ENCODE assay signal across 20 cellular contexts in the genomic region with DNA sequence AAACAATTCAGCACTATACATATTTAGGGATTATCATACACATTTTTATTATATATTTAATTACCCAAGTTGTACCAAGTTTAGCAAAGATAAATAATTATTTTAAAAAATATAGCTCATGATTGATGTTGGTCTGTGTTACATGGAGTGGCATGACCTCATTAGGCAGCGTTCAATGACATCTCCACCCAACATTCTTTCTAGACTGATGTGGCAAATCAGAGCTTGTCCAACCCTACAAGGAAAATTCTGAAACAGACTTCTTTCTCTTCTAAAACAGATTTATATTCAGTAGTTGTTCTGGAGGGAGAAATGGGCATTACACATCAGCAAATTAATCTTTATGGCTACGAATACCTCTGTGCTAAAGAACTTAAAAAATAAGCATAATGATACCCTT.
DNase-seq lines count a peak whose midpoint lies in the region; ATAC-seq, FAIRE-seq and TF ChIP-seq lines count a peak whose summit lies in the region.
"Had no signal": no experiment of that assay in that cellular context is flagged by ENCODE, and none has a peak within 500 bp of the region (broad histone marks: within the 10 kb centered on the region; RNA-seq: fewer than 3 reads in every experiment).

No MANE protein-coding gene starts in this region.

- H3K27ac Mint-ChIP-seq in astrocyte (ENCODE audit: unreplicated experiment): peak overlapping the region; percentile 79

- H4K20me1 ChIP-seq in astrocyte (ENCODE audit: insufficient read depth, low read length): no peaks in the 10 kb centered on the region

- H3K27me3 ChIP-seq in astrocyte (ENCODE audit: insufficient read depth, low read length): no peaks in the 10 kb centered on the region
- H3K27me3 ChIP-seq: sigmoid colon, tibial nerve had no signal

- H3K79me2 ChIP-seq in astrocyte (ENCODE audit: insufficient read depth, low read length): peaks cover 40% of the 10 kb centered on the region

- peak overlapping the region; percentile 1 for H3K4me2 ChIP-seq in astrocyte (ENCODE audit: low read length)

- H3K27me3 Mint-ChIP-seq in astrocyte (ENCODE audit: low read depth, unreplicated experiment): no peaks in the 10 kb centered on the region

- H3K27ac ChIP-seq in astrocyte (ENCODE audit: low read depth, low read length): no peak overlapping the region
- H3K27ac ChIP-seq: sigmoid colon had no signal

- no peak for ATAC-seq in HG02840 (IDR thresholded peaks at IDR 0.05; ENCODE audit: low FRiP score, unreplicated experiment)

- H3K9me3 Mint-ChIP-seq in astrocyte (ENCODE audit: unreplicated experiment): no peaks in the 10 kb centered on the region

- no peaks in the 10 kb centered on the region for H3K9me3 ChIP-seq in astrocyte (ENCODE audit: insufficient read depth, low read depth, low read length)
- H3K9me3 ChIP-seq: sigmoid colon, tibial nerve had no signal

- no peak overlapping the region for H3K4me3 ChIP-seq in astrocyte (ENCODE audit: insufficient read depth, low read depth, low read length)
- H3K4me3 ChIP-seq: sigmoid colon, tibial nerve had no signal

- H3K4me3 Mint-ChIP-seq in astrocyte (ENCODE audit: unreplicated experiment): no peak overlapping the region

- peak; percentile 67 for FAIRE-seq in astrocyte (lab: Jason Lieb, UNC)
- FAIRE-seq in D721Med (lab: Jason Lieb, UNC): no peak
- FAIRE-seq: frontal cortex, G401.6 had no signal

- H2AFZ ChIP-seq in astrocyte (ENCODE audit: low read depth, low read length): no peak overlapping the region

- peak; percentile 34 for DNase-seq in AG08395 (ENCODE audit: low spot score)
- DNase-seq in HT-29 (ENCODE audit: low spot score): peak; percentile 70
- peak; percentile 58 for DNase-seq in astrocyte (ENCODE audit: low read depth)
- DNase-seq in iris pigment epithelial cell (ENCODE audit: low read depth): peak; percentile 47
- no peak for DNase-seq in D341Med (ENCODE audit: low spot score)
- no peak for DNase-seq in activated CD8-positive, alpha-beta memory T cell treated with anti-CD3 and anti-CD28 coated beads, Interleukin-2, amount 50 U/mL, for 4 hours
- DNase-seq in D721Med (ENCODE audit: insufficient read length, low spot score): no peak
- DNase-seq: activated CD4-positive, alpha-beta T cell treated with anti-CD3 and anti-CD28 coated beads for 1 hour; activated naive CD4-positive, alpha-beta T cell; effector CD8-positive, alpha-beta T cell; KBM-7; mesendoderm; NCI-H1417; sigmoid colon; stimulated activated CD4-positive, alpha-beta T cell treated with anti-CD3 and anti-CD28 coated beads, Interleukin-4, amount 100 ng/mL, for 1 hour; T-helper 9 cell had no signal

- peaks cover 9% of the 10 kb centered on the region for H3K36me3 Mint-ChIP-seq in astrocyte (ENCODE audit: low read depth, unreplicated experiment)

- TF ChIP-seq CTCF in astrocyte (IDR thresholded peaks at IDR 0.05; ENCODE audit: insufficient read depth, low read depth, low read length) (no peak), D721Med (IDR thresholded peaks at IDR 0.05; ENCODE audit: insufficient read depth, missing control alignments) (no peak)

- peaks cover 57% of the 10 kb centered on the region for H3K4me1 Mint-ChIP-seq in astrocyte (ENCODE audit: low read depth, unreplicated experiment)

- peaks cover 48% of the 10 kb centered on the region for H3K4me1 ChIP-seq in astrocyte (ENCODE audit: insufficient read depth, low read length)

- no peak overlapping the region for H3K9ac ChIP-seq in astrocyte (ENCODE audit: low read length)

- H3K36me3 ChIP-seq in astrocyte (ENCODE audit: insufficient read depth, low read length): peaks cover 4% of the 10 kb centered on the region
- H3K36me3 ChIP-seq: sigmoid colon, tibial nerve had no signal

Comparison
In these comparisons a context has a peak if more than half of its experiments do, and no peak if none do; other contexts are left out.
1. DNase-seq: peak in AG08395 (single experiment), HT-29 (single experiment), astrocyte (single experiment) and iris pigment epithelial cell (single experiment); none in D341Med (single experiment), activated CD8-positive, alpha-beta memory T cell treated with anti-CD3 and anti-CD28 coated beads, Interleukin-2, amount 50 U/mL, for 4 hours (single experiment) and D721Med (single experiment).